In the genomic region with DNA sequence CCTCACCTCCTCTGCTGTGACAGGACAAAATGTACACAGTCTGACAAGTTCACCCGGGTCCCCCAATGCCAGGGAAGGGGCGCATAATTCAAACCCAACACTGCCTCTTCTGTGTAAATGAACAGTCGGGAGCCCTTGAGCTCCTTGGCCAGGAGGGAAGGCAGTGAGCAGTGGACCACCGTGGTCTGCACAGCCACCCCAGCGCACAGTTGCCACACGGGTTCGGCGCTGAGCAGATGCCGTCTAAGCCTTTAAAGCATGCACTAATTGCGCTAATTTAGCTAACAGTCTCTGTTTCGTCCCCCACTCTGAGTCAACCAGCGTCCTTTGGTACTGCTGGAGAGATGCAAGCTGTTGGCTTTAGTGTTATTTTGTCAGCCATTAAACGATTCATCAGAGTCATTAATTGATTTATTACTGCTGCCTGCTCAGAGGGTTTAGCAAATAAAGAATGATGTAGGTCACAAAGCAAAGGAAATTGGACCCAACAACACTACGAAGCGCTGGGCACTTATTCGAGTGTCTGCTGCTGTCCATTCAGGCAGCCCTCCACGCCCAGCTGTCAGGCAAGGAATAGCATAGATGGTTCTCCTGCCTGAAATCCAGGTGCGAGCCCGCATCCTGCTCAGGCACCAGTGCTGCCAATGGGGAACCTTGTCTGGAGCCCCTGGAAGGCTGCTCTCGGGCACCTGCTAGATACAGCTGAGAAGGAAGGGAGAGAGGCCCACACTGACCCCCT, we compare ENCODE assay signal across 1 cellular context.
TF ChIP-seq lines count a peak whose summit lies in the region.

No MANE protein-coding gene starts in this region.

TF ChIP-seq in H1, 55 proteins besides CTCF, POLR2A, EP300 and RAD21 (continued from another document):
- TF ChIP-seq, protein P1, sequence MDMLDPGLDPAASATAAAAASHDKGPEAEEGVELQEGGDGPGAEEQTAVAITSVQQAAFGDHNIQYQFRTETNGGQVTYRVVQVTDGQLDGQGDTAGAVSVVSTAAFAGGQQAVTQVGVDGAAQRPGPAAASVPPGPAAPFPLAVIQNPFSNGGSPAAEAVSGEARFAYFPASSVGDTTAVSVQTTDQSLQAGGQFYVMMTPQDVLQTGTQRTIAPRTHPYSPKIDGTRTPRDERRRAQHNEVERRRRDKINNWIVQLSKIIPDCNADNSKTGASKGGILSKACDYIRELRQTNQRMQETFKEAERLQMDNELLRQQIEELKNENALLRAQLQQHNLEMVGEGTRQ (IDR thresholded peaks at IDR 0.05; ENCODE audit: low read length): no peak
- TF ChIP-seq, protein P2, sequence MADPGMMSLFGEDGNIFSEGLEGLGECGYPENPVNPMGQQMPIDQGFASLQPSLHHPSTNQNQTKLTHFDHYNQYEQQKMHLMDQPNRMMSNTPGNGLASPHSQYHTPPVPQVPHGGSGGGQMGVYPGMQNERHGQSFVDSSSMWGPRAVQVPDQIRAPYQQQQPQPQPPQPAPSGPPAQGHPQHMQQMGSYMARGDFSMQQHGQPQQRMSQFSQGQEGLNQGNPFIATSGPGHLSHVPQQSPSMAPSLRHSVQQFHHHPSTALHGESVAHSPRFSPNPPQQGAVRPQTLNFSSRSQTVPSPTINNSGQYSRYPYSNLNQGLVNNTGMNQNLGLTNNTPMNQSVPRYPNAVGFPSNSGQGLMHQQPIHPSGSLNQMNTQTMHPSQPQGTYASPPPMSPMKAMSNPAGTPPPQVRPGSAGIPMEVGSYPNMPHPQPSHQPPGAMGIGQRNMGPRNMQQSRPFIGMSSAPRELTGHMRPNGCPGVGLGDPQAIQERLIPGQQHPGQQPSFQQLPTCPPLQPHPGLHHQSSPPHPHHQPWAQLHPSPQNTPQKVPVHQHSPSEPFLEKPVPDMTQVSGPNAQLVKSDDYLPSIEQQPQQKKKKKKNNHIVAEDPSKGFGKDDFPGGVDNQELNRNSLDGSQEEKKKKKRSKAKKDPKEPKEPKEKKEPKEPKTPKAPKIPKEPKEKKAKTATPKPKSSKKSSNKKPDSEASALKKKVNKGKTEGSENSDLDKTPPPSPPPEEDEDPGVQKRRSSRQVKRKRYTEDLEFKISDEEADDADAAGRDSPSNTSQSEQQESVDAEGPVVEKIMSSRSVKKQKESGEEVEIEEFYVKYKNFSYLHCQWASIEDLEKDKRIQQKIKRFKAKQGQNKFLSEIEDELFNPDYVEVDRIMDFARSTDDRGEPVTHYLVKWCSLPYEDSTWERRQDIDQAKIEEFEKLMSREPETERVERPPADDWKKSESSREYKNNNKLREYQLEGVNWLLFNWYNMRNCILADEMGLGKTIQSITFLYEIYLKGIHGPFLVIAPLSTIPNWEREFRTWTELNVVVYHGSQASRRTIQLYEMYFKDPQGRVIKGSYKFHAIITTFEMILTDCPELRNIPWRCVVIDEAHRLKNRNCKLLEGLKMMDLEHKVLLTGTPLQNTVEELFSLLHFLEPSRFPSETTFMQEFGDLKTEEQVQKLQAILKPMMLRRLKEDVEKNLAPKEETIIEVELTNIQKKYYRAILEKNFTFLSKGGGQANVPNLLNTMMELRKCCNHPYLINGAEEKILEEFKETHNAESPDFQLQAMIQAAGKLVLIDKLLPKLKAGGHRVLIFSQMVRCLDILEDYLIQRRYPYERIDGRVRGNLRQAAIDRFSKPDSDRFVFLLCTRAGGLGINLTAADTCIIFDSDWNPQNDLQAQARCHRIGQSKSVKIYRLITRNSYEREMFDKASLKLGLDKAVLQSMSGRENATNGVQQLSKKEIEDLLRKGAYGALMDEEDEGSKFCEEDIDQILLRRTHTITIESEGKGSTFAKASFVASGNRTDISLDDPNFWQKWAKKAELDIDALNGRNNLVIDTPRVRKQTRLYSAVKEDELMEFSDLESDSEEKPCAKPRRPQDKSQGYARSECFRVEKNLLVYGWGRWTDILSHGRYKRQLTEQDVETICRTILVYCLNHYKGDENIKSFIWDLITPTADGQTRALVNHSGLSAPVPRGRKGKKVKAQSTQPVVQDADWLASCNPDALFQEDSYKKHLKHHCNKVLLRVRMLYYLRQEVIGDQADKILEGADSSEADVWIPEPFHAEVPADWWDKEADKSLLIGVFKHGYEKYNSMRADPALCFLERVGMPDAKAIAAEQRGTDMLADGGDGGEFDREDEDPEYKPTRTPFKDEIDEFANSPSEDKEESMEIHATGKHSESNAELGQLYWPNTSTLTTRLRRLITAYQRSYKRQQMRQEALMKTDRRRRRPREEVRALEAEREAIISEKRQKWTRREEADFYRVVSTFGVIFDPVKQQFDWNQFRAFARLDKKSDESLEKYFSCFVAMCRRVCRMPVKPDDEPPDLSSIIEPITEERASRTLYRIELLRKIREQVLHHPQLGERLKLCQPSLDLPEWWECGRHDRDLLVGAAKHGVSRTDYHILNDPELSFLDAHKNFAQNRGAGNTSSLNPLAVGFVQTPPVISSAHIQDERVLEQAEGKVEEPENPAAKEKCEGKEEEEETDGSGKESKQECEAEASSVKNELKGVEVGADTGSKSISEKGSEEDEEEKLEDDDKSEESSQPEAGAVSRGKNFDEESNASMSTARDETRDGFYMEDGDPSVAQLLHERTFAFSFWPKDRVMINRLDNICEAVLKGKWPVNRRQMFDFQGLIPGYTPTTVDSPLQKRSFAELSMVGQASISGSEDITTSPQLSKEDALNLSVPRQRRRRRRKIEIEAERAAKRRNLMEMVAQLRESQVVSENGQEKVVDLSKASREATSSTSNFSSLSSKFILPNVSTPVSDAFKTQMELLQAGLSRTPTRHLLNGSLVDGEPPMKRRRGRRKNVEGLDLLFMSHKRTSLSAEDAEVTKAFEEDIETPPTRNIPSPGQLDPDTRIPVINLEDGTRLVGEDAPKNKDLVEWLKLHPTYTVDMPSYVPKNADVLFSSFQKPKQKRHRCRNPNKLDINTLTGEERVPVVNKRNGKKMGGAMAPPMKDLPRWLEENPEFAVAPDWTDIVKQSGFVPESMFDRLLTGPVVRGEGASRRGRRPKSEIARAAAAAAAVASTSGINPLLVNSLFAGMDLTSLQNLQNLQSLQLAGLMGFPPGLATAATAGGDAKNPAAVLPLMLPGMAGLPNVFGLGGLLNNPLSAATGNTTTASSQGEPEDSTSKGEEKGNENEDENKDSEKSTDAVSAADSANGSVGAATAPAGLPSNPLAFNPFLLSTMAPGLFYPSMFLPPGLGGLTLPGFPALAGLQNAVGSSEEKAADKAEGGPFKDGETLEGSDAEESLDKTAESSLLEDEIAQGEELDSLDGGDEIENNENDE (IDR thresholded peaks at IDR 0.05; ENCODE audit: insufficient replicate concordance, low read length): no peak
- no peak for TF ChIP-seq CREB1 (IDR thresholded peaks at IDR 0.05)
- TF ChIP-seq SP4 (IDR thresholded peaks at IDR 0.05; ENCODE audit: low read length): no peak
- TF ChIP-seq NRF1 (IDR thresholded peaks at IDR 0.05; ENCODE audit: low read depth, low read length): no peak
- TF ChIP-seq BRCA1 (IDR thresholded peaks at IDR 0.05; ENCODE audit: low read depth, low read length): no peak
- TF ChIP-seq SIRT6 (IDR thresholded peaks at IDR 0.05; ENCODE audit: low read length): no peak
- no peak for TF ChIP-seq SAP30 (IDR thresholded peaks at IDR 0.05; ENCODE audit: insufficient read depth, insufficient replicate concordance, low read length)
